Comparison of ENCODE assay signal across 27 cellular contexts in the genomic region with DNA sequence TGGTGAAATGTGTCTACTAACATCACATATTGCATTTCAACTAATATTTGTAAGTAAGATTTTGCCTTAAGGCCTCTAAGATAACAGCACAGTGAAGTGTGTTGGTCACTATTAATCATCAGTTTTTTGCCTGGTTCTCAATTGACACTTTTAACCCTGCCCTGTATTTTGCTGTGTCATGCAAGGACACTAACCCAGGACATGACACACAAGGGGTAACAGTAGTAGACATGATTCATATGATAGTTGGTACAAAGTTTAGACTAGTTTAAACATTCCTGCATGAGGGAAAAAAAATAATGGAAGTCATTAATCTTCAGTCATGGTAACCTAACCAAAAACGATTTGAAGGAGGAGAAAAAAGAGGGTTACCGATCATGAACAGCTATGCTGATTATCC.
DNase-seq lines count a peak whose midpoint lies in the region; ATAC-seq and TF ChIP-seq lines count a peak whose summit lies in the region.
"Had no signal": no experiment of that assay in that cellular context is flagged by ENCODE, and none has a peak within 500 bp of the region (broad histone marks: within the 10 kb centered on the region; RNA-seq: fewer than 3 reads in every experiment).

No MANE protein-coding gene starts in this region.

- H3F3A ChIP-seq in GM23248 (ENCODE audit: insufficient read depth), result no peaks in the 10 kb centered on the region
- no peaks in the 10 kb centered on the region for H3F3A ChIP-seq in PC-3 (ENCODE audit: low read length, unreplicated experiment)

- ATAC-seq in PC-3 (no peak), HG03521 (IDR thresholded peaks at IDR 0.05; ENCODE audit: unreplicated experiment) (no peak)
- ATAC-seq in natural killer cell treated with Interleukin-12 subunit alpha and Interleukin-12 subunit beta and Interleukin-15 and Interleukin-18, amount 100 ng/mL, for 72 hours, result no peak
- ATAC-seq: activated CD8-positive, alpha-beta T cell treated with anti-CD3 and anti-CD28 coated beads for 36 hours; activated naive CD4-positive, alpha-beta T cell treated with anti-CD3 and anti-CD28 coated beads, Interleukin-2, amount 50 U/mL, for 72 hours; activated T-cell treated with anti-CD3 and anti-CD28 coated beads, Interleukin-2, amount 50 U/mL, for 4 hours; lower lobe of right lung; naive thymus-derived CD8-positive, alpha-beta T cell; WTC11 had no signal

- WGBS in GM23248 (ENCODE audit: low coverage in 1 of 2, low lambda C conversion rate in 2 of 2, missing lambda C conversion rate in 2 of 2), 2 experiments, result 45 to 62% methylated on average over 2 of the region's 2 CpGs

- H3K27me3 ChIP-seq in GM23248 (replicated peaks; ENCODE audit: insufficient read depth) (peaks cover 13% of the 10 kb centered on the region), PC-3 (ENCODE audit: low read length) (peaks cover 4% of the 10 kb centered on the region; the same call in 1 of the 2 replicates)

- no TSS peak for BruUV-seq in PC-3 (replicated peaks; lab: Mats Ljungman, UMichigan)

- no peaks in the 10 kb centered on the region for H3K9me3 Mint-ChIP-seq in osteocyte (ENCODE audit: unreplicated experiment)
- H3K9me3 Mint-ChIP-seq in natural killer cell treated with Interleukin-12 subunit alpha and Interleukin-12 subunit beta and Interleukin-15 and Interleukin-18, amount 100 ng/mL, for 72 hours, result no peaks in the 10 kb centered on the region
- H3K9me3 Mint-ChIP-seq: activated CD8-positive, alpha-beta T cell treated with anti-CD3 and anti-CD28 coated beads for 36 hours; IgD-negative memory B cell; T-helper 1 cell treated with Interleukin-12 subunit alpha and Interleukin-12 subunit beta and Interleukin-4 antibody, amounts not matched to agents 30 μg/mL and 1 μg/mL, for 36 hours; WTC11 had no signal

- H4K20me1 ChIP-seq in GM23248 (ENCODE audit: insufficient read depth) (no peaks in the 10 kb centered on the region), PC-3 (ENCODE audit: low read length) (no peaks in the 10 kb centered on the region)

- no peaks in the 10 kb centered on the region for H3K36me3 ChIP-seq in GM23248 (ENCODE audit: low read depth)
- no peaks in the 10 kb centered on the region for H3K36me3 ChIP-seq in PC-3 (ENCODE audit: low read depth, low read length)
- H3K36me3 ChIP-seq: lower lobe of right lung had no signal

- H3K9me3 ChIP-seq in GM23248 (ENCODE audit: low read depth) (no peaks in the 10 kb centered on the region), PC-3 (ENCODE audit: low read length) (no peaks in the 10 kb centered on the region)
- H3K9me3 ChIP-seq: lower lobe of right lung had no signal

- peaks cover 88% of the 10 kb centered on the region for H3K4me1 Mint-ChIP-seq in osteocyte (ENCODE audit: unreplicated experiment)
- no peaks in the 10 kb centered on the region for H3K4me1 Mint-ChIP-seq in natural killer cell treated with Interleukin-12 subunit alpha and Interleukin-12 subunit beta and Interleukin-15 and Interleukin-18, amount 100 ng/mL, for 72 hours (ENCODE audit: low read depth in 2 of 2)
- H3K4me1 Mint-ChIP-seq: immature natural killer cell had no signal

- DNase-seq in GM23248 (peak; percentile 5), PC-3 (peak; percentile 71), erythroblast (lab: John Stamatoyannopoulos, UW) (peak; percentile 37 to 41), osteocyte (ENCODE audit: extremely low spot score, unreplicated experiment) (no peak), medulla oblongata (ENCODE audit: extremely low spot score) (no peak), SKM-1 treated with dmso at 0.1 percent for 144 hours (lab: John Stamatoyannopoulos, UW; ENCODE audit: unreplicated experiment) (no peak)
- no peak for DNase-seq in natural killer cell treated with Interleukin-12 subunit alpha and Interleukin-12 subunit beta and Interleukin-15 and Interleukin-18, amount 100 ng/mL, for 72 hours (ENCODE audit: low spot score)
- DNase-seq: activated CD8-positive, alpha-beta T cell treated with anti-CD3 and anti-CD28 coated beads for 36 hours; activated T-cell treated with anti-CD3 and anti-CD28 coated beads, Interleukin-2, amount 50 U/mL, for 4 hours; AML-193; GDM1; glutamatergic neuron; immature natural killer cell; lower lobe of right lung; MV-4-11; naive thymus-derived CD8-positive, alpha-beta T cell; NCI-H2029; NCI-H446 treated with DMSO at 0.1 percent for 48 hours; SHP77 treated with DMSO at 0.1 percent for 48 hours; small intestine; stimulated activated CD8-positive, alpha-beta memory T cell treated with anti-CD3 and anti-CD28 coated beads, Interleukin-4, amount 100 ng/mL, for 48 hours; substantia nigra had no signal

- in situ Hi-C loops in GM23248 (cut with MboI), result no loop called here

- TF ChIP-seq CTCF in PC-3 (conservative IDR thresholded peaks at IDR 0.05; ENCODE audit: low read depth, low read length) (no peak), osteocyte (IDR thresholded peaks at IDR 0.05) (no peak)

- H3K4me2 ChIP-seq in GM23248 (ENCODE audit: unreplicated experiment), result no peak overlapping the region
- H3K4me2 ChIP-seq in PC-3 (ENCODE audit: low read length), result peak overlapping the region; percentile 39

- H3K4me3 Mint-ChIP-seq in osteocyte (ENCODE audit: unreplicated experiment), result no peak overlapping the region
- no peak overlapping the region for H3K4me3 Mint-ChIP-seq in natural killer cell treated with Interleukin-12 subunit alpha and Interleukin-12 subunit beta and Interleukin-15 and Interleukin-18, amount 100 ng/mL, for 72 hours
- H3K4me3 Mint-ChIP-seq: activated CD8-positive, alpha-beta T cell treated with anti-CD3 and anti-CD28 coated beads for 36 hours; activated T-cell treated with anti-CD3 and anti-CD28 coated beads, Interleukin-2, amount 50 U/mL, for 4 hours; immature natural killer cell; naive thymus-derived CD8-positive, alpha-beta T cell; T-helper 1 cell treated with Interleukin-12 subunit alpha and Interleukin-12 subunit beta and Interleukin-4 antibody, amounts not matched to agents 30 μg/mL and 1 μg/mL, for 36 hours; WTC11 had no signal

- H3K9ac ChIP-seq in GM23248, result no peak overlapping the region
- H3K9ac ChIP-seq in PC-3 (ENCODE audit: low read length), result no peak overlapping the region

- H3K27me3 Mint-ChIP-seq in osteocyte (ENCODE audit: unreplicated experiment), result no peaks in the 10 kb centered on the region
- H3K27me3 Mint-ChIP-seq in natural killer cell treated with Interleukin-12 subunit alpha and Interleukin-12 subunit beta and Interleukin-15 and Interleukin-18, amount 100 ng/mL, for 72 hours, result no peaks in the 10 kb centered on the region
- H3K27me3 Mint-ChIP-seq: activated CD8-positive, alpha-beta T cell treated with anti-CD3 and anti-CD28 coated beads for 36 hours; IgD-negative memory B cell had no signal

- H2AFZ ChIP-seq in GM23248 (no peak overlapping the region), PC-3 (ENCODE audit: low read length) (no peak overlapping the region)

- H3K27ac Mint-ChIP-seq in osteocyte (ENCODE audit: unreplicated experiment), result peak overlapping the region; percentile 63
- H3K27ac Mint-ChIP-seq in natural killer cell treated with Interleukin-12 subunit alpha and Interleukin-12 subunit beta and Interleukin-15 and Interleukin-18, amount 100 ng/mL, for 72 hours, result no peak overlapping the region
- H3K27ac Mint-ChIP-seq: activated CD8-positive, alpha-beta T cell treated with anti-CD3 and anti-CD28 coated beads for 36 hours; activated naive CD4-positive, alpha-beta T cell treated with anti-CD3 and anti-CD28 coated beads, Interleukin-2, amount 50 U/mL, for 72 hours; immature natural killer cell; naive thymus-derived CD8-positive, alpha-beta T cell; T-helper 1 cell treated with Interleukin-12 subunit alpha and Interleukin-12 subunit beta and Interleukin-4 antibody, amounts not matched to agents 30 μg/mL and 1 μg/mL, for 36 hours; WTC11 had no signal

- no peaks in the 10 kb centered on the region for H3K36me3 Mint-ChIP-seq in osteocyte (ENCODE audit: unreplicated experiment)
- no peaks in the 10 kb centered on the region for H3K36me3 Mint-ChIP-seq in natural killer cell treated with Interleukin-12 subunit alpha and Interleukin-12 subunit beta and Interleukin-15 and Interleukin-18, amount 100 ng/mL, for 72 hours
- H3K36me3 Mint-ChIP-seq: activated naive CD4-positive, alpha-beta T cell treated with anti-CD3 and anti-CD28 coated beads, Interleukin-2, amount 50 U/mL, for 72 hours; IgD-negative memory B cell; immature natural killer cell; naive thymus-derived CD8-positive, alpha-beta T cell; WTC11 had no signal

- H3K4me1 ChIP-seq in GM23248 (ENCODE audit: insufficient read depth), result no peaks in the 10 kb centered on the region
- peaks cover 8% of the 10 kb centered on the region for H3K4me1 ChIP-seq in PC-3 (ENCODE audit: insufficient read depth, low read length)
- H3K4me1 ChIP-seq: lower lobe of right lung had no signal

- POLR2A ChIA-PET in PC-3 (lab: Charles Lee; ENCODE audit: unreplicated experiment), result no interaction called here

- H3K9me2 ChIP-seq in GM23248 (ENCODE audit: insufficient read depth), result no peaks in the 10 kb centered on the region
- H3K9me2 ChIP-seq in PC-3 (replicated peaks; ENCODE audit: low read length), result no peaks in the 10 kb centered on the region

- no peak for TF ChIP-seq POLR2A in erythroblast (IDR thresholded peaks at IDR 0.05; ENCODE audit: low read length)

- H3K4me3 ChIP-seq in GM23248 (no peak overlapping the region), PC-3 (ENCODE audit: low read length) (no peak overlapping the region)
- H3K4me3 ChIP-seq: lower lobe of right lung had no signal

- intact Hi-C loops in PC-3 (cut with micrococcal nuclease), result no loop called here

- CTCF ChIA-PET in PC-3 (lab: Charles Lee), result no interaction called here

- H3K79me2 ChIP-seq in GM23248 (ENCODE audit: insufficient read depth) (no peaks in the 10 kb centered on the region), PC-3 (ENCODE audit: low read length) (no peaks in the 10 kb centered on the region)

- H3K27ac ChIP-seq in GM23248 (no peak overlapping the region), PC-3 (ENCODE audit: low read length) (peak overlapping the region; percentile 47)
- H3K27ac ChIP-seq: lower lobe of right lung had no signal

Comparison
In these comparisons a context has a peak if more than half of its experiments do, and no peak if none do; other contexts are left out.
1. DNase-seq: peak in GM23248 (single experiment), PC-3 (single experiment) and erythroblast (2 of 2); none in osteocyte (single experiment), medulla oblongata (single experiment), natural killer cell treated with Interleukin-12 subunit alpha and Interleukin-12 subunit beta and Interleukin-15 and Interleukin-18, amount 100 ng/mL, for 72 hours (single experiment) and SKM-1 treated with dmso at 0.1 percent for 144 hours (single experiment).